20 cellular contexts compared by ENCODE assay signal in genomic region chr2:173099804-173100203, GRCh38.
"Had no signal": no experiment of that assay in that cellular context is flagged by ENCODE, and none has a peak within 500 bp of the region (broad histone marks: within the 10 kb centered on the region; RNA-seq: fewer than 3 reads in every experiment).

No MANE protein-coding gene starts in this region.

- FAIRE-seq: islet of Langerhans had no signal

- H3K27me3 Mint-ChIP-seq: activated CD4-positive, alpha-beta T cell treated with anti-CD3 and anti-CD28 coated beads, Interleukin-2, amount 10 ng/mL, durations not matched to agents 7 days and 5 days; memory B cell had no signal

- ATAC-seq: esophagus mucosa had no signal

- H3K36me3 Mint-ChIP-seq: activated naive CD4-positive, alpha-beta T cell treated with anti-CD3 and anti-CD28 coated beads, Interleukin-2, amount 50 U/mL, for 24 hours had no signal

- DNase-seq: activated CD4-positive, alpha-beta T cell treated with anti-CD3 and anti-CD28 coated beads, Interleukin-2, amount 10 ng/mL, durations not matched to agents 7 days and 5 days; activated effector memory CD4-positive, alpha-beta T cell treated with anti-CD3 and anti-CD28 coated beads, Interleukin-2, amount 50 U/mL, for 16 hours; amniotic stem cell; central memory CD4-positive, alpha-beta T cell; left ventricle myocardium inferior; nephron progenitor cell; occipital lobe; stimulated activated CD4-positive, alpha-beta T cell treated with anti-CD3 and anti-CD28 coated beads, Interleukin-15, amount 100 ng/mL, for 24 hours; stimulated activated CD4-positive, alpha-beta T cell treated with anti-CD3 and anti-CD28 coated beads, Interleukin-4, amount 100 ng/mL, for 1 hour; stimulated activated naive CD4-positive, alpha-beta T cell; substantia nigra had no signal

- H3K27ac ChIP-seq: coronary artery, left ventricle myocardium inferior, right atrium auricular region, skin epidermis, tibial nerve had no signal

- H3K9me3 ChIP-seq: left ventricle myocardium inferior, right atrium auricular region, tibial nerve had no signal

- H3K4me1 Mint-ChIP-seq: activated naive CD4-positive, alpha-beta T cell treated with anti-CD3 and anti-CD28 coated beads, Interleukin-2, amount 50 U/mL, for 24 hours; nephron progenitor cell had no signal

- H3K27me3 ChIP-seq: right atrium auricular region, tibial nerve had no signal

- H3K27ac Mint-ChIP-seq: activated CD4-positive, alpha-beta T cell treated with anti-CD3 and anti-CD28 coated beads, Interleukin-2, amount 10 ng/mL, durations not matched to agents 7 days and 5 days; activated naive CD4-positive, alpha-beta T cell treated with anti-CD3 and anti-CD28 coated beads, Interleukin-2, amount 50 U/mL, for 24 hours; nephron progenitor cell; T-helper 1 cell treated with Interleukin-12 subunit alpha and Interleukin-12 subunit beta and Interleukin-4 antibody, amounts not matched to agents 30 μg/mL and 1 μg/mL, for 36 hours had no signal

- H3K4me3 ChIP-seq: coronary artery, left ventricle myocardium inferior, right atrium auricular region, skin epidermis, tibial nerve had no signal

- H3K9me3 Mint-ChIP-seq: activated CD4-positive, alpha-beta T cell treated with anti-CD3 and anti-CD28 coated beads, Interleukin-2, amount 10 ng/mL, durations not matched to agents 7 days and 5 days; activated naive CD4-positive, alpha-beta T cell treated with anti-CD3 and anti-CD28 coated beads, Interleukin-2, amount 50 U/mL, for 24 hours; memory B cell; nephron progenitor cell; T-helper 1 cell treated with Interleukin-12 subunit alpha and Interleukin-12 subunit beta and Interleukin-4 antibody, amounts not matched to agents 30 μg/mL and 1 μg/mL, for 36 hours had no signal

- H3K4me3 Mint-ChIP-seq: activated CD4-positive, alpha-beta T cell treated with anti-CD3 and anti-CD28 coated beads, Interleukin-2, amount 10 ng/mL, durations not matched to agents 7 days and 5 days; activated naive CD4-positive, alpha-beta T cell treated with anti-CD3 and anti-CD28 coated beads, Interleukin-2, amount 50 U/mL, for 24 hours; memory B cell; nephron progenitor cell; T-helper 1 cell treated with Interleukin-12 subunit alpha and Interleukin-12 subunit beta and Interleukin-4 antibody, amounts not matched to agents 30 μg/mL and 1 μg/mL, for 36 hours had no signal
